8 cellular contexts compared by ENCODE assay signal in the genomic region with DNA sequence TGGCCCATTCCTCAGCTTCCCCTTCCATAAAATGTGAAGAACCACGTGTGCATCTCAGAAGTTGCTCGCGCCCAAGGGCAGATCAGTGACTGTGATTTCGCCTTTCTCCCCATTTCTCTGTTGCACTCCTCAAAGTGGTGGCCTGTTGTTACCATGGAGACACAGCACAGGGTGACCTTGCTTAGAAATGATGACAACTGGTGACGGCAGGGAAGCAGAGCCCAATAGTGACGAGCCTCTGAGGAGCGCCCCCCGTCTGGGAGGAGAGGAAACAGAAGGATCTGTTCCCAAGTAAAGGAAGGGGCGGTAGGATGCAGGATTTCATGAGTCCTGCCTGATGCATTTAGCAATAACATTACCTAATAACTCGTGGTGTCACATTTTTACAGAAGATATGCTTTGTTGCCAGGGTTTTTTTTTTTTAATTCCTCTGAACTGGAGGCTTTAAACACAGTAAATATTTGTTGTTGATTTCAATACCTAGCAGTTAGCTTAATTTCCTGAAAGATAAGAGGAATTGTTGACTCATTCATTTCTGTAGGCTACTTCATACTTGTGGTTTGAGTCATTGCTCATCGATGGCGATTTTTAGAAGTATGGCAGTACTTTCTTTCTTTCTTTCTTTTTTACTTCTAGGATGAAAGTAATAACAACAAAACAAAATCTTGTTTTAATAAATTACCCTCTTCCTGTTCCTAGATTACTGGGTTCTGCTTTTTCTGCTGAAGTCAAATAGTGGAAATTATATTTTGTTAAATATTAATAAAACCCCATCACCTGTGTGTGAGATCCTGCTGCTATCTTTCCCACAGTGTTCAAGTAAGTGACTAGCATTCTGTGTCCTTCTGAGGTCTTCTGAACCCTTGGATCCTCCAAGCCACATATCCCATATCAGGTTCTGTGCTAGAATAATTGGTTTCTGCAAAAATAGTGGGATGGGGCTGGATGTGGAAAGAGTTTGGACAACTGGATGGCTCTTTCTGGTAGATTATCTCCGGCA. TPM values are rescaled to one million over a fixed set of nuclear protein-coding genes. Genes with fewer than 3 reads are reported as not detected.
DNase-seq lines count a peak whose midpoint lies in the region; ATAC-seq, FAIRE-seq and TF ChIP-seq lines count a peak whose summit lies in the region.

No MANE protein-coding gene starts in this region.

- no peaks in the 10 kb centered on the region for H3K27me3 ChIP-seq in PC-9 (ENCODE audit: insufficient read depth, low read depth)

- peaks cover 82% of the 10 kb centered on the region for H3K4me1 ChIP-seq in PC-9 (replicated peaks; ENCODE audit: insufficient read depth)

- TSS peak; percentile 11 for BruUV-seq in PC-9 (replicated peaks; lab: Mats Ljungman, UMichigan)

- no peak overlapping the region for H2AFZ ChIP-seq in PC-9

- intact Hi-C loops in PC-9 (cut with micrococcal nuclease; ENCODE audit: unreplicated experiment) = loop anchor here (1.0 to 10.0 kb wide), 6 partner anchors 35 to 223 kb away; no protein-coding TSS in a partner anchor

- no peaks in the 10 kb centered on the region for H3K9me3 Mint-ChIP-seq in memory B cell

- no peaks in the 10 kb centered on the region for H4K20me1 ChIP-seq in PC-9 (ENCODE audit: insufficient read depth)

- no peak overlapping the region for H3K4me3 Mint-ChIP-seq in memory B cell

- H3K4me3 ChIP-seq in PC-9 = peak overlapping the region; percentile 34

- FAIRE-seq in D721Med (lab: Jason Lieb, UNC) = no peak

- peak; percentile 56; the same call in 1 of the 2 replicates for TF ChIP-seq CTCF in PC-9 (conservative IDR thresholded peaks at IDR 0.05)
- no peak for TF ChIP-seq CTCF in D721Med (IDR thresholded peaks at IDR 0.05; ENCODE audit: insufficient read depth, missing control alignments)

- no peaks in the 10 kb centered on the region for H3K27me3 Mint-ChIP-seq in memory B cell

- H3K79me2 ChIP-seq in PC-9 (ENCODE audit: low read depth) = peaks cover 90% of the 10 kb centered on the region

- POLR2A ChIA-PET in PC-9 (lab: Charles Lee; ENCODE audit: unreplicated experiment) = interaction anchor here (0.6 to 1.9 kb wide), 5 partner anchors 35 to 175 kb away, joined by 4 to 23 read pairs (median 7); partner anchors contain the start of gene MBNL2

- H3K9me2 ChIP-seq in PC-9 (ENCODE audit: insufficient read depth) = no peaks in the 10 kb centered on the region

- peaks cover 72% of the 10 kb centered on the region for H3F3A ChIP-seq in PC-9 (ENCODE audit: insufficient read depth, low read depth)

- peak; percentile 78 for ATAC-seq in GM18502 (IDR thresholded peaks at IDR 0.05; ENCODE audit: poor library complexity, unreplicated experiment)
- ATAC-seq in HG02798 (IDR thresholded peaks at IDR 0.05; ENCODE audit: poor library complexity, unreplicated experiment) = peak; percentile 72
- no peak for ATAC-seq in memory B cell (ENCODE audit: low read depth)

- H3K36me3 ChIP-seq in PC-9 (ENCODE audit: low read depth) = peaks cover 33% of the 10 kb centered on the region

- DNase-seq in 8988T (peak; percentile 20), PC-9 (peak; percentile 71 to 100), dermis microvascular lymphatic vessel endothelial cell (ENCODE audit: low read depth in 2 of 2) (peak; percentile 72 to 98), memory B cell (ENCODE audit: low spot score in 2 of 2) (no peak), D721Med (ENCODE audit: insufficient read length, low spot score) (no peak), mesenteric fat pad (ENCODE audit: low spot score) (no peak)

- peaks cover 45% of the 10 kb centered on the region for H3K4me1 Mint-ChIP-seq in memory B cell

- peak overlapping the region; percentile 73 for H3K4me2 ChIP-seq in PC-9

- H3K9me3 ChIP-seq in PC-9 (ENCODE audit: insufficient read depth, low read depth) = no peaks in the 10 kb centered on the region

- peaks cover 14% of the 10 kb centered on the region for H3K36me3 Mint-ChIP-seq in memory B cell

- H3K27ac ChIP-seq in PC-9 = peak overlapping the region; percentile 98

- CTCF ChIA-PET in PC-9 (lab: Charles Lee) = interaction anchor here (0.6 to 1.0 kb wide), 2 partner anchors 148 to 274 kb away, joined by 3 to 5 read pairs; no protein-coding TSS in a partner anchor

- H3K27ac Mint-ChIP-seq in memory B cell = peak overlapping the region; percentile 35

RNA-seq across cellular contexts. Expression of gene MBNL2, which starts 36.0 kb away (rescaled TPM):
- total RNA-seq in PC-9 (2021) (57.7 and 91.3 TPM in 2 replicates), dermis microvascular lymphatic vessel endothelial cell (41.0 and 49.2 TPM in 2 replicates), mesenteric fat pad (80.0 TPM)

Comparison
In these comparisons a context has a peak if more than half of its experiments do, and no peak if none do; other contexts are left out.
1. DNase-seq: peak in 8988T (single experiment), PC-9 (2 of 2) and dermis microvascular lymphatic vessel endothelial cell (2 of 2); none in memory B cell (0 of 2), D721Med (single experiment) and mesenteric fat pad (single experiment).